ENCODE assay signal across 11 cellular contexts in the genomic region with DNA sequence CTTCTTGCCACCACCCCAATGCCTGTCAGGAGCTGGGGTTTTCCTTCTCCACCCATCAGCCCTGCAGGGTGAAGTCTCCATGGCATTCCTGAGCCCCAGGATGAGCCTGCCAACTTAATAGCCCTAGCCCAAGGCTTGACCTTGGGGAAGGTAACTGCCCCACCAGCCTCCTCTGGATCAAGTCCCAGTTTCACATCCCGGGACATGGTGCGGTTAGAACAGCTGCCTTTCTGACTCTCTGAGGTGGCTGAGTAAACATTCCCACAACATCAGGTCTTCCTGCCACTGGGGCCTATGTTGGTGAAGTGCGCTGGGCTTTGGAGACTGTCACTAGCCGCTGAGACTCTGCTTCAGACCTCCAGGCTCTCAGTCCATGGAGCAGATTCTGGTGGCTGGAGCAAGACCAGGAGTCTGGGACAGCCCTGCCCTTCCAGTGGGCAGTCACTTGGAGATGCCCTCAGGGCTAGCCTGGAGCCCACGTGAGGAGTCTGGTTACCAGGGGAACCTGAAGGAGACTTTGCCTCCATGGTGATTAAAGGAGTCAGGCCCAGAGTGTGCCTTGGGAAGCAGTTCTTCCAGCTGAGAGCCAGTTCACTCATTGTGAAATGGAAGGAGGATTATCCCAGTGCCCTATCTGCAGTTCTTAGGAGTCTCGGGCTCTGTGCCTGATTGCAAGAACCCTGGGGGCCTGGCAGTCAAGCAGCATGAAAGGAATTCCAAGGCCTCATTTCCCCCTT. TPM values are rescaled to one million over a fixed set of nuclear protein-coding genes. Genes with fewer than 3 reads are reported as not detected.
DNase-seq lines count a peak whose midpoint lies in the region; ATAC-seq and TF ChIP-seq lines count a peak whose summit lies in the region.
"Had no signal": no experiment of that assay in that cellular context is flagged by ENCODE, and none has a peak within 500 bp of the region (broad histone marks: within the 10 kb centered on the region; RNA-seq: fewer than 3 reads in every experiment).

No MANE protein-coding gene starts in this region.

- DNase-seq in COLO668 (lab: John Stamatoyannopoulos, UW; ENCODE audit: unreplicated experiment) = peak; percentile 66
- DNase-seq in NCI-H510A (lab: John Stamatoyannopoulos, UW) = peak; percentile 17
- peak; percentile 77 for DNase-seq in ecto neural progenitor cell (ENCODE audit: low spot score)
- peak; percentile 37 for DNase-seq in mesenchymal stem cell
- DNase-seq in breast epithelium (ENCODE audit: low spot score in 2 of 2) = no peak
- no peak for DNase-seq in NCI-H2171 treated with DMSO at 0.1 percent for 48 hours (lab: John Stamatoyannopoulos, UW)
- DNase-seq in GDM1 (lab: John Stamatoyannopoulos, UW) = no peak
- DNase-seq: ACHN; stimulated activated naive CD8-positive, alpha-beta T cell treated with anti-CD3 and anti-CD28 coated beads, Interleukin-15, amount 100 ng/mL, for 72 hours; T-helper 9 cell had no signal

- H3K4me3 ChIP-seq in mesenchymal stem cell (ENCODE audit: insufficient read depth in 1 of 2, low read depth in 1 of 2, low read length in 2 of 2) = no peak overlapping the region
- H3K4me3 ChIP-seq in breast epithelium = no peak overlapping the region

- no peak for TF ChIP-seq POLR2A in breast epithelium (IDR thresholded peaks at IDR 0.05)

- H3K14ac ChIP-seq in mesenchymal stem cell (ENCODE audit: low read length in 2 of 2) = no peak overlapping the region

- no peak overlapping the region for H2AFZ ChIP-seq in mesenchymal stem cell (ENCODE audit: low read depth, low read length)

- no peak overlapping the region for H3K4ac ChIP-seq in mesenchymal stem cell (ENCODE audit: low read depth in 1 of 2, low read length in 2 of 2)

- no peak overlapping the region for H3K23ac ChIP-seq in mesenchymal stem cell (ENCODE audit: low read length in 2 of 2)

- 90% methylated on average over 6 of the region's 6 CpGs for WGBS in mesenchymal stem cell

- H2AK5ac ChIP-seq in mesenchymal stem cell (ENCODE audit: low read length, severe bottlenecking) = no peak overlapping the region

- TF ChIP-seq CTCF in breast epithelium (IDR thresholded peaks at IDR 0.05) = no peak

- H3K9me3 ChIP-seq in mesenchymal stem cell (ENCODE audit: control insufficient read depth, low read length) (no peaks in the 10 kb centered on the region), breast epithelium (no peaks in the 10 kb centered on the region)

- no peak overlapping the region for H2BK120ac ChIP-seq in mesenchymal stem cell (ENCODE audit: low read depth, low read length)

- H3K27me3 ChIP-seq in mesenchymal stem cell (ENCODE audit: control insufficient read depth in 1 of 2, insufficient read depth in 1 of 2, low read length in 2 of 2) (peaks cover 0 to 22% of the 10 kb centered on the region in 2 experiments), breast epithelium (no peaks in the 10 kb centered on the region)

- intact Hi-C loops in breast epithelium (cut with DNase I; ENCODE audit: low total_unique reads) = no loop called here

- no peak overlapping the region for H2BK15ac ChIP-seq in mesenchymal stem cell (ENCODE audit: low read depth, poor library complexity, severe bottlenecking)

- H3K18ac ChIP-seq in mesenchymal stem cell (ENCODE audit: low read depth in 1 of 2, low read length in 2 of 2) = no peak overlapping the region

- no peak overlapping the region for H4K8ac ChIP-seq in mesenchymal stem cell (ENCODE audit: low read length)

- H2BK12ac ChIP-seq in mesenchymal stem cell (ENCODE audit: low read length in 2 of 2) = no peak overlapping the region

- H3K36me3 ChIP-seq in mesenchymal stem cell (ENCODE audit: control insufficient read depth in 1 of 2, insufficient read depth in 2 of 2, low read depth in 1 of 2, low read length in 2 of 2) = no peaks in the 10 kb centered on the region
- no peaks in the 10 kb centered on the region for H3K36me3 ChIP-seq in breast epithelium

- no peaks in the 10 kb centered on the region for H3K79me1 ChIP-seq in mesenchymal stem cell (replicated peaks; ENCODE audit: low read length, poor library complexity, severe bottlenecking)

- no peak overlapping the region for H3K4me2 ChIP-seq in mesenchymal stem cell (ENCODE audit: low read length, poor library complexity, severe bottlenecking)

- no peak for ATAC-seq in GM18867 (IDR thresholded peaks at IDR 0.05; ENCODE audit: unreplicated experiment)
- ATAC-seq: stimulated activated naive CD8-positive, alpha-beta T cell treated with anti-CD3 and anti-CD28 coated beads, Interleukin-15, amount 100 ng/mL, for 72 hours had no signal

- peak overlapping the region; percentile 67 for H3K27ac ChIP-seq in mesenchymal stem cell (ENCODE audit: low read length, poor library complexity, severe bottlenecking)
- no peak overlapping the region for H3K27ac ChIP-seq in breast epithelium

- no peak overlapping the region for H3K9ac ChIP-seq in mesenchymal stem cell (ENCODE audit: low read length)

- no peak overlapping the region for H2BK5ac ChIP-seq in mesenchymal stem cell (ENCODE audit: low read depth, low read length, poor library complexity, severe bottlenecking)

- H3K4me1 ChIP-seq in mesenchymal stem cell (ENCODE audit: control insufficient read depth, insufficient read depth, low read depth, low read length) (peaks cover 11% of the 10 kb centered on the region), breast epithelium (no peaks in the 10 kb centered on the region)

- H4K91ac ChIP-seq in mesenchymal stem cell (ENCODE audit: low read length) = no peak overlapping the region

RNA-seq across cellular contexts. Expression of a gene that starts 56.8 kb away (rescaled TPM):
- 35.6 TPM for polyA plus RNA-seq in mesenchymal stem cell (2013, experiment 1 of 2)
- polyA plus RNA-seq in mesenchymal stem cell (2013, experiment 2 of 2) = 36.3 TPM
- 10 to 100 TPM; 26.9 to 37.0 (median 29.2) TPM for total RNA-seq in breast epithelium

Comparison
In these comparisons a context has a peak if more than half of its experiments do, and no peak if none do; other contexts are left out.
1. DNase-seq: peak in COLO668 (single experiment), NCI-H510A (single experiment), ecto neural progenitor cell (single experiment) and mesenchymal stem cell (single experiment); none in breast epithelium (0 of 2), NCI-H2171 treated with DMSO at 0.1 percent for 48 hours (single experiment) and GDM1 (single experiment).